In genomic region chr12:106750524-106750923, GRCh38 we compare ENCODE assay signal across 20 cellular contexts.
"Had no signal": no experiment of that assay in that cellular context is flagged by ENCODE, and none has a peak within 500 bp of the region (broad histone marks: within the 10 kb centered on the region; RNA-seq: fewer than 3 reads in every experiment).

No MANE protein-coding gene starts in this region.

- H3K36me3 ChIP-seq: esophagus muscularis mucosa, gastrocnemius medialis, heart right ventricle, neutrophil, suprapubic skin, thyroid gland, uterus had no signal

- H3K4me3 Mint-ChIP-seq: type B pancreatic cell had no signal

- H3K27ac ChIP-seq: coronary artery, epithelial cell of prostate, esophagus muscularis mucosa, gastrocnemius medialis, heart right ventricle, neutrophil, psoas muscle, suprapubic skin, thyroid gland, uterus had no signal

- H3K9me3 ChIP-seq: esophagus muscularis mucosa, gastrocnemius medialis, heart right ventricle, neutrophil, psoas muscle, suprapubic skin, thyroid gland, uterus had no signal

- H3K27me3 ChIP-seq: esophagus muscularis mucosa, gastrocnemius medialis, heart right ventricle, suprapubic skin, thyroid gland, uterus had no signal

- ATAC-seq: gastrocnemius medialis; heart right ventricle; psoas muscle; sciatic nerve; stimulated activated naive CD8-positive, alpha-beta T cell treated with anti-CD3 and anti-CD28 coated beads, Interleukin-15, Interleukin-2, amounts not matched to agents 100 U/mL and 50 U/mL, for 24 hours had no signal

- H3K27me3 Mint-ChIP-seq: type B pancreatic cell had no signal

- DNase-seq: effector CD4-positive, alpha-beta T cell; gastrocnemius medialis; heart right ventricle; hypothalamus; kidney glomerular epithelial cell; mesendoderm; naive B cell; psoas muscle; retina; stimulated activated CD4-positive, alpha-beta T cell treated with anti-CD3 and anti-CD28 coated beads, Interleukin-2, amount 100 ng/mL, for 48 hours; stimulated activated naive CD8-positive, alpha-beta T cell treated with anti-CD3 and anti-CD28 coated beads, Interleukin-15, Interleukin-2, amounts not matched to agents 100 U/mL and 50 U/mL, for 24 hours; thyroid gland; uterus had no signal

- H3K36me3 Mint-ChIP-seq: naive B cell, type B pancreatic cell had no signal

- H3K4me3 ChIP-seq: coronary artery, esophagus muscularis mucosa, gastrocnemius medialis, heart right ventricle, psoas muscle, suprapubic skin, thyroid gland, uterus had no signal

- H3K27ac Mint-ChIP-seq: naive B cell, type B pancreatic cell had no signal

- H3K4me1 ChIP-seq: esophagus muscularis mucosa, gastrocnemius medialis, heart right ventricle, psoas muscle, suprapubic skin, thyroid gland, uterus had no signal
